ENCODE assay signal across 16 cellular contexts in genomic region chr13:42056146-42056545, GRCh38. TPM values are rescaled to one million over a fixed set of nuclear protein-coding genes. Genes with fewer than 3 reads are reported as not detected.
DNase-seq lines count a peak whose midpoint lies in the region; ATAC-seq and TF ChIP-seq lines count a peak whose summit lies in the region.
"Had no signal": no experiment of that assay in that cellular context is flagged by ENCODE, and none has a peak within 500 bp of the region (broad histone marks: within the 10 kb centered on the region; RNA-seq: fewer than 3 reads in every experiment).

No MANE protein-coding gene starts in this region.

- no peak for ATAC-seq in foreskin keratinocyte
- ATAC-seq: HepG2 had no signal

- no peak overlapping the region for H3K27ac ChIP-seq in breast epithelium
- H3K27ac ChIP-seq in foreskin keratinocyte: no peak overlapping the region
- H3K27ac ChIP-seq: PC-9 had no signal

- H3K9me3 ChIP-seq in breast epithelium: no peaks in the 10 kb centered on the region
- H3K9me3 ChIP-seq: BE2C, SK-N-SH had no signal

- H3K36me3 ChIP-seq in breast epithelium: no peaks in the 10 kb centered on the region
- H3K36me3 ChIP-seq: BE2C had no signal

- in situ Hi-C loops in KBM-7 (cut with MboI; ENCODE audit: low pct_unique_long_range_greater_than_20kb, low sequenced_read_pairs): no loop called here

- peak; percentile 25 for DNase-seq in CD1c-positive myeloid dendritic cell (ENCODE audit: extremely low spot score)
- DNase-seq in KBM-7: peak; percentile 41
- DNase-seq in OCI-M1 (lab: John Stamatoyannopoulos, UW): peak; percentile 49
- DNase-seq in foreskin melanocyte: peak; percentile 70
- no peak for DNase-seq in breast epithelium (ENCODE audit: low spot score in 2 of 2)
- DNase-seq in middle frontal gyrus (ENCODE audit: extremely low spot score, low spot score): no peak
- DNase-seq in foreskin keratinocyte: no peak
- DNase-seq: BE2C, GF-D8, GOT3, NCI-H1105, NCI-H187, NCI-H446, PC-9, SK-N-SH had no signal

- no peak overlapping the region for H3K4me3 ChIP-seq in breast epithelium
- H3K4me3 ChIP-seq: PC-9 had no signal

- no peak for TF ChIP-seq CTCF in breast epithelium (IDR thresholded peaks at IDR 0.05)
- no peak for TF ChIP-seq CTCF in foreskin keratinocyte (conservative IDR thresholded peaks at IDR 0.05)

- no peaks in the 10 kb centered on the region for H3K4me1 ChIP-seq in breast epithelium
- peaks cover 5% of the 10 kb centered on the region for H3K4me1 ChIP-seq in foreskin keratinocyte
- H3K4me1 ChIP-seq: BE2C had no signal

- TF ChIP-seq POLR2A in breast epithelium (IDR thresholded peaks at IDR 0.05): no peak

- H3K27me3 ChIP-seq in breast epithelium (no peaks in the 10 kb centered on the region), foreskin keratinocyte (no peaks in the 10 kb centered on the region)
- H3K27me3 ChIP-seq: BE2C had no signal

- intact Hi-C loops in breast epithelium (cut with DNase I; ENCODE audit: low total_unique reads): no loop called here

RNA-seq across cellular contexts. Expression of gene DGKH, which starts 7.7 kb away (rescaled TPM):
- 10 to 100 TPM; 11.5 to 19.0 (median 19.0) TPM for total RNA-seq in breast epithelium
- 11.5 and 12.0 TPM in 2 replicates for total RNA-seq in foreskin keratinocyte
- 2.9 TPM in 2 replicates for polyA plus RNA-seq in foreskin keratinocyte

Comparison
In these comparisons a context has a peak if more than half of its experiments do, and no peak if none do; other contexts are left out.
1. DNase-seq: peak in CD1c-positive myeloid dendritic cell (single experiment), KBM-7 (single experiment), OCI-M1 (single experiment) and foreskin melanocyte (single experiment); none in breast epithelium (0 of 2), middle frontal gyrus (single experiment) and foreskin keratinocyte (0 of 2).